Comparison of ENCODE assay signal across 8 cellular contexts in genomic region chr12:122966743-122967058, GRCh38. TPM values are rescaled to one million over a fixed set of nuclear protein-coding genes. Genes with fewer than 3 reads are reported as not detected.
DNase-seq lines count a peak whose midpoint lies in the region; ATAC-seq and TF ChIP-seq lines count a peak whose summit lies in the region.

No MANE protein-coding gene starts in this region.

- H3K27me3 Mint-ChIP-seq in activated B cell treated with CpG ODN at 0.5 μM for 24 hours: no peaks in the 10 kb centered on the region
- no peaks in the 10 kb centered on the region for H3K27me3 Mint-ChIP-seq in stimulated activated naive B cell treated with anti-CD40 and anti-IgM and Interleukin-4, amounts not matched to agents 10 μg/mL and 1 μg/mL and 100 μg/mL, for 72 hours

- H3K4me1 Mint-ChIP-seq in activated B cell treated with CpG ODN at 0.5 μM for 24 hours: peaks cover 10% of the 10 kb centered on the region
- peaks cover 8 to 15% of the 10 kb centered on the region in 2 donors for H3K4me1 Mint-ChIP-seq in stimulated activated naive B cell treated with anti-CD40 and anti-IgM and Interleukin-4, amounts not matched to agents 10 μg/mL and 1 μg/mL and 100 μg/mL, for 72 hours

- H3F3A ChIP-seq in SK-N-SH (replicated peaks; ENCODE audit: insufficient read depth): peaks cover 8% of the 10 kb centered on the region

- no peaks in the 10 kb centered on the region for H3K9me2 ChIP-seq in SK-N-SH

- CTCF ChIA-PET in SK-N-SH (lab: Yijun Ruan, JAX) (interaction anchor here (0.6 to 2.5 kb wide), 6 partner anchors 106 to 271 kb away, joined by 3 to 11 read pairs (median 4); partner anchors contain the start of gene PITPNM2), activated B cell treated with CpG ODN at 0.5 μM for 24 hours (lab: Charles Lee) (interaction anchor here (0.6 to 1.5 kb wide), 3 partner anchors 102 to 960 kb away, joined by 3 to 4 read pairs (median 3); no protein-coding TSS in a partner anchor)

- DNase-seq in SK-N-SH (no peak), activated B cell treated with CpG ODN at 0.5 μM for 24 hours (no peak), NOMO-1 treated with dmso at 0.1 percent for 144 hours (lab: John Stamatoyannopoulos, UW; ENCODE audit: unreplicated experiment) (no peak), NCI-H1417 (lab: John Stamatoyannopoulos, UW) (no peak)
- no peak for DNase-seq in stimulated activated naive B cell treated with anti-CD40 and anti-IgM and Interleukin-4, amounts not matched to agents 10 μg/mL and 1 μg/mL and 100 μg/mL, for 72 hours

- no peaks in the 10 kb centered on the region for H3K9me3 ChIP-seq in SK-N-SH

- TF ChIP-seq CTCF in SK-N-SH (IDR thresholded peaks at IDR 0.05) (no peak), activated B cell treated with CpG ODN at 0.5 μM for 24 hours (IDR thresholded peaks at IDR 0.05) (no peak)

- H3K27ac Mint-ChIP-seq in activated B cell treated with CpG ODN at 0.5 μM for 24 hours: peak overlapping the region; percentile 32
- no peak overlapping the region for H3K27ac Mint-ChIP-seq in stimulated activated naive B cell treated with anti-CD40 and anti-IgM and Interleukin-4, amounts not matched to agents 10 μg/mL and 1 μg/mL and 100 μg/mL, for 72 hours

- no peak overlapping the region for H3K27ac ChIP-seq in SK-N-SH (ENCODE audit: low read depth in 2 of 2, low read length in 1 of 2)
- peak overlapping the region; percentile 52 for H3K27ac ChIP-seq in layer of hippocampus (ENCODE audit: low read depth, low read length)

- H3K4me3 Mint-ChIP-seq in activated B cell treated with CpG ODN at 0.5 μM for 24 hours: no peak overlapping the region
- peak overlapping the region; percentile 33 to 39 for H3K4me3 Mint-ChIP-seq in stimulated activated naive B cell treated with anti-CD40 and anti-IgM and Interleukin-4, amounts not matched to agents 10 μg/mL and 1 μg/mL and 100 μg/mL, for 72 hours

- TF ChIP-seq EP300 in SK-N-SH (IDR thresholded peaks at IDR 0.05; ENCODE audit: borderline replicate concordance in 1 of 2, low read depth in 1 of 2, low read length in 1 of 2): no peak

- 18% methylated on average over 3 of the region's 5 CpGs for WGBS in SK-N-SH (ENCODE audit: low lambda C conversion rate)

- H3K4me3 ChIP-seq in SK-N-SH (ENCODE audit: low read depth in 2 of 2, low read length in 1 of 2): peak overlapping the region; percentile 9 to 20; a peak in 2 of 4 replicates

- H3K4me1 ChIP-seq in SK-N-SH (ENCODE audit: control insufficient read depth in 1 of 2, insufficient read depth in 2 of 2, low read depth in 1 of 2, low read length in 1 of 2): peaks cover 6 to 26% of the 10 kb centered on the region in 2 experiments; a peak in 2 of 4 replicates

- TF ChIP-seq RAD21 in SK-N-SH (IDR thresholded peaks at IDR 0.05; ENCODE audit: low read length): no peak

- no peaks in the 10 kb centered on the region for H4K20me1 ChIP-seq in SK-N-SH (ENCODE audit: insufficient read depth)

- no peak overlapping the region for H2AFZ ChIP-seq in SK-N-SH (ENCODE audit: low read depth)

- H3K36me3 ChIP-seq in SK-N-SH (replicated peaks in 1 of 2; ENCODE audit: control insufficient read depth in 1 of 2, insufficient read depth in 2 of 2, low read length in 1 of 2): no peaks in the 10 kb centered on the region

- H3K27me3 ChIP-seq in SK-N-SH (ENCODE audit: insufficient read depth) (no peaks in the 10 kb centered on the region), layer of hippocampus (ENCODE audit: control insufficient read depth, insufficient read depth, low read length) (no peaks in the 10 kb centered on the region)

- no peaks in the 10 kb centered on the region for H3K36me3 Mint-ChIP-seq in activated B cell treated with CpG ODN at 0.5 μM for 24 hours (ENCODE audit: low read depth)
- H3K36me3 Mint-ChIP-seq in stimulated activated naive B cell treated with anti-CD40 and anti-IgM and Interleukin-4, amounts not matched to agents 10 μg/mL and 1 μg/mL and 100 μg/mL, for 72 hours: no peaks in the 10 kb centered on the region

- no peaks in the 10 kb centered on the region for H3K79me2 ChIP-seq in SK-N-SH (ENCODE audit: insufficient read depth)

- no peak overlapping the region for H3K4me2 ChIP-seq in SK-N-SH

- ATAC-seq in SK-N-SH treated with all-trans-retinoic acid at 6 μM for 48 hours (no peak), activated B cell treated with CpG ODN at 0.5 μM for 24 hours (ENCODE audit: low read depth) (no peak), GM19351 (IDR thresholded peaks at IDR 0.05; ENCODE audit: unreplicated experiment) (no peak)
- ATAC-seq in stimulated activated naive B cell treated with anti-CD40 and anti-IgM and Interleukin-4, amounts not matched to agents 10 μg/mL and 1 μg/mL and 100 μg/mL, for 72 hours (replicated peaks): no peak

- no peaks in the 10 kb centered on the region for H3K9me3 Mint-ChIP-seq in activated B cell treated with CpG ODN at 0.5 μM for 24 hours
- no peaks in the 10 kb centered on the region for H3K9me3 Mint-ChIP-seq in stimulated activated naive B cell treated with anti-CD40 and anti-IgM and Interleukin-4, amounts not matched to agents 10 μg/mL and 1 μg/mL and 100 μg/mL, for 72 hours

- intact Hi-C loops in activated B cell treated with CpG ODN at 0.5 μM for 24 hours (cut with micrococcal nuclease): loop anchor here (1.0 to 2.0 kb wide), 3 partner anchors 8 to 398 kb away; partner anchors contain the start of genes MPHOSPH9, MTRFR and SBNO1

- no peak overlapping the region for H3K9ac ChIP-seq in SK-N-SH

- POLR2A ChIA-PET in SK-N-SH (lab: Yijun Ruan, JAX): interaction anchor here (0.6 to 1.8 kb wide), 4 partner anchors 9 to 266 kb away, joined by 3 to 12 read pairs (median 6); partner anchors contain the start of genes MPHOSPH9, MTRFR and OGFOD2
- POLR2A ChIA-PET in activated B cell treated with CpG ODN at 0.5 μM for 24 hours (lab: Charles Lee): interaction anchor here (0.5 to 3.8 kb wide), 8 partner anchors 8 to 266 kb away, joined by 3 to 33 read pairs (median 6); partner anchors contain the start of genes ARL6IP4, MPHOSPH9, MTRFR and OGFOD2

TF ChIP-seq in SK-N-SH, 30 proteins besides CTCF, POLR2A, EP300 and RAD21 (continues in another document):
- TF ChIP-seq MAX (IDR thresholded peaks at IDR 0.05; ENCODE audit: low read depth) (no peak), FOXJ3 (CRISPR knock-in tag; IDR thresholded peaks at IDR 0.05) (no peak), NRF1 (IDR thresholded peaks at IDR 0.05; ENCODE audit: low read depth, low read length) (no peak), PBX3 (IDR thresholded peaks at IDR 0.05) (no peak), TAF1 (IDR thresholded peaks at IDR 0.05; ENCODE audit: borderline replicate concordance, low read depth, low read length) (no peak)

TF ChIP-seq in SK-N-SH treated with all-trans-retinoic acid at 6 μM for 48 hours, 23 proteins besides CTCF, POLR2A, EP300 and RAD21:
- TF ChIP-seq BACH2 (CRISPR knock-in tag; IDR thresholded peaks at IDR 0.05; ENCODE audit: borderline replicate concordance): no peak
- TF ChIP-seq ZC3H10 (CRISPR knock-in tag; IDR thresholded peaks at IDR 0.05): no peak

RNA-seq across cellular contexts. Expression of gene ABCB9, which starts 0.4 kb away (rescaled TPM):
- 6.2 and 7.6 TPM in 2 replicates for polyA plus RNA-seq in SK-N-SH (2012; rRNA removed)
- polyA plus RNA-seq in SK-N-SH (2012; cell fraction: cytosol; rRNA removed): 1.9 and 3.6 TPM in 2 replicates
- polyA plus RNA-seq in SK-N-SH (2012; cell fraction: nucleus; rRNA removed): 14.0 and 14.7 TPM in 2 replicates
- total RNA-seq in activated B cell treated with CpG ODN at 0.5 μM for 24 hours: 2.0 and 4.6 TPM in 2 replicates

RNA-seq across cellular contexts. Expression of gene OGFOD2, which starts 8.3 kb away (rescaled TPM):
- polyA plus RNA-seq in SK-N-SH (2012; rRNA removed): 22.0 and 25.6 TPM in 2 replicates
- 7.8 and 13.0 TPM in 2 replicates for polyA plus RNA-seq in SK-N-SH (2012; cell fraction: cytosol; rRNA removed)
- polyA plus RNA-seq in SK-N-SH (2012; cell fraction: nucleus; rRNA removed): 110 and 155 TPM in 2 replicates
- 21.7 and 22.8 TPM in 2 replicates for total RNA-seq in activated B cell treated with CpG ODN at 0.5 μM for 24 hours

RNA-seq across cellular contexts. Expression of gene ARL6IP4, which starts 13.8 kb away (rescaled TPM):
- 321 and 370 TPM in 2 replicates for polyA plus RNA-seq in SK-N-SH (2012; rRNA removed)
- 311 and 326 TPM in 2 replicates for polyA plus RNA-seq in SK-N-SH (2012; cell fraction: cytosol; rRNA removed)
- 430 and 534 TPM in 2 replicates for polyA plus RNA-seq in SK-N-SH (2012; cell fraction: nucleus; rRNA removed)
- total RNA-seq in activated B cell treated with CpG ODN at 0.5 μM for 24 hours: 163 and 178 TPM in 2 replicates
